ENCODE assay signal across 17 cellular contexts in genomic region chr15:99635794-99636193, GRCh38.
A peak's percentile ranks its signal among the peaks of the same experiment; 100 is the strongest.
DNase-seq lines count a peak whose midpoint lies in the region; ATAC-seq and TF ChIP-seq lines count a peak whose summit lies in the region.
"Had no signal": no experiment of that assay in that cellular context is flagged by ENCODE, and none has a peak within 500 bp of the region (broad histone marks: within the 10 kb centered on the region; RNA-seq: fewer than 3 reads in every experiment).

No MANE protein-coding gene starts in this region.

- intact Hi-C loops in left lung (cut with DNase I): no loop called here

- no peak for TF ChIP-seq CTCF in left lung (IDR thresholded peaks at IDR 0.05)

- H3K4me1 ChIP-seq in left lung: peaks cover 6 to 26% of the 10 kb centered on the region in 2 donors

- peaks cover 0 to 20% of the 10 kb centered on the region in 2 donors for H3K36me3 ChIP-seq in left lung
- H3K36me3 ChIP-seq: ovary had no signal

- no peak overlapping the region for H3K4me3 ChIP-seq in left lung
- H3K4me3 ChIP-seq: heart right ventricle, ovary had no signal

- DNase-seq in SIG-M5 treated with dmso at 0.1 percent for 504 hours (lab: John Stamatoyannopoulos, UW; ENCODE audit: unreplicated experiment) (peak; percentile 46), SIG-M5 (lab: John Stamatoyannopoulos, UW) (no peak), left lung (no peak), A172 (ENCODE audit: low spot score) (no peak), NOMO-1 (lab: John Stamatoyannopoulos, UW; ENCODE audit: unreplicated experiment in 2 of 2) (no peak)
- DNase-seq in activated CD8-positive, alpha-beta memory T cell treated with anti-CD3 and anti-CD28 coated beads for 24 hours: no peak
- DNase-seq: activated CD8-positive, alpha-beta memory T cell treated with anti-CD3 and anti-CD28 coated beads, Interleukin-2, amount 50 U/mL, for 48 hours; anterior cingulate cortex; COR-L47; heart right ventricle; NCI-H1694 treated with DMSO at 0.1 percent for 48 hours; ovary; stimulated activated CD4-positive, alpha-beta T cell treated with anti-CD3 and anti-CD28 coated beads, Interleukin-2, amount 100 ng/mL, for 48 hours had no signal

- ATAC-seq in GM21515 (IDR thresholded peaks at IDR 0.05; ENCODE audit: unreplicated experiment) (peak; percentile 51), HG03196 (IDR thresholded peaks at IDR 0.05; ENCODE audit: unreplicated experiment) (peak; percentile 56), left lung (peak; percentile 79)
- ATAC-seq: HCT116, heart right ventricle had no signal

- H3K9me3 ChIP-seq in left lung: peaks cover 0 to 6% of the 10 kb centered on the region in 2 donors
- H3K9me3 ChIP-seq: ovary had no signal

- H3K27ac ChIP-seq in left lung: no peak overlapping the region
- H3K27ac ChIP-seq: 22Rv1, ovary had no signal

- no peaks in the 10 kb centered on the region for H3K27me3 ChIP-seq in left lung
- H3K27me3 ChIP-seq: heart right ventricle, ovary had no signal
